Comparison of ENCODE assay signal across 14 cellular contexts in the genomic region with DNA sequence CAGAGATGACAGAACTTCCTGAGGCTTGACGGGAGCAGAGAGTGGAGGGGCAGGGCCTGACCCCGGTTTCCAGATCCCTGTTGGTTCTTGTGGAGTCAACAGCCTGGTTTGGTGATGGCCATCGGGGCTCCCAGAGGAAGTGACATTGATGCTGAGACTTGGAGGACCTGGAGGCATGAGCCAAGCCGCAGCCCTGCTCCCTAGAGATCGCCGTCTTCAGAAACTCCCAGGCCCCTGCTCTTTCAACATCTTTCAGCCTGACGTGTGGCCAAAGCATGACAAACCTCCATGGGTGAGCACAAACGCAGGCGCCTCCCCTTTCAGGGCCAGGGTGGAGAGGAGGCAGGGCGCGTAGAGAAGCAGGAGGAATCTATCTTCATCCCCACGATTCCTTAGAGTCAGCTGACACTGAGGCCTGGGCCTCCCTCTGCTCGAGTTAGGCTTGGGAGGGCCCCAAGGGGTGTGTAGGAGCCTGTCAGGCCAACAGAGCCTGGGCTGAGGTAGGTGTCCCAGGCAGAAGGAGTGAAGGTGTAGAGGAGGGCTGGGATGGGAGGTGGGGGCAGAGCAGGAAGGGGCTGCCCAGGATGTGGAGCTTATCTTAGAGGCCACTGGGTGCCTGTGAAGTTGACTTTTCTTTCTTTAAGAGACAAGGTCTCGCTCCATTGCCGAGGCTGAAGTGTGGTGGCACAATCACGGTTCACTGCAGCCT. TPM values are rescaled to one million over a fixed set of nuclear protein-coding genes. Genes with fewer than 3 reads are reported as not detected.
DNase-seq lines count a peak whose midpoint lies in the region; ATAC-seq and TF ChIP-seq lines count a peak whose summit lies in the region.
"Had no signal": no experiment of that assay in that cellular context is flagged by ENCODE, and none has a peak within 500 bp of the region (broad histone marks: within the 10 kb centered on the region; RNA-seq: fewer than 3 reads in every experiment).

No MANE protein-coding gene starts in this region.

- intact Hi-C loops in upper lobe of right lung (cut with DNase I): no loop called here

- no peaks in the 10 kb centered on the region for H3K9me3 ChIP-seq in upper lobe of right lung
- H3K9me3 ChIP-seq: pancreas had no signal

- H3K4me1 ChIP-seq in upper lobe of right lung: peaks cover 14% of the 10 kb centered on the region

- H3K27ac ChIP-seq in upper lobe of right lung: peak overlapping the region; percentile 30
- H3K27ac ChIP-seq: hepatocyte, pancreas had no signal

- ATAC-seq in upper lobe of right lung (no peak), GM21423 (IDR thresholded peaks at IDR 0.05; ENCODE audit: unreplicated experiment) (no peak)
- ATAC-seq: activated naive CD4-positive, alpha-beta T cell treated with anti-CD3 and anti-CD28 coated beads, Interleukin-2, amount 50 U/mL, for 72 hours; stimulated activated naive CD8-positive, alpha-beta T cell treated with anti-CD3 and anti-CD28 coated beads, Interleukin-15, Interleukin-2, amounts not matched to agents 100 U/mL and 50 U/mL, for 24 hours had no signal

- TF ChIP-seq POLR2A in NB4 (IDR thresholded peaks at IDR 0.05; ENCODE audit: extremely low read depth, insufficient read length): no peak

- H3K4me3 ChIP-seq in NB4 (ENCODE audit: low read depth, low read length) (peak overlapping the region; percentile 3), upper lobe of right lung (no peak overlapping the region)
- H3K4me3 ChIP-seq: hepatocyte, pancreas had no signal

- no peak for TF ChIP-seq CTCF in NB4 (IDR thresholded peaks at IDR 0.05; ENCODE audit: low read depth, low read length)
- no peak for TF ChIP-seq CTCF in upper lobe of right lung (IDR thresholded peaks at IDR 0.05)

- no peaks in the 10 kb centered on the region for H3K27me3 ChIP-seq in upper lobe of right lung
- H3K27me3 ChIP-seq: hepatocyte, pancreas had no signal

- H3K36me3 ChIP-seq in upper lobe of right lung: no peaks in the 10 kb centered on the region
- H3K36me3 ChIP-seq: pancreas had no signal

- DNase-seq in NB4 (ENCODE audit: low read depth) (peak; percentile 98), fibroblast of gingiva (ENCODE audit: low read depth) (peak; percentile 98), mesenteric fat pad (ENCODE audit: low spot score) (peak; percentile 90), upper lobe of right lung (peak; percentile 57), activated gamma-delta T cell (lab: John Stamatoyannopoulos, UW) (no peak)
- DNase-seq in activated CD4-positive, CD25-positive, alpha-beta regulatory T cell (lab: John Stamatoyannopoulos, UW): no peak
- DNase-seq: NCI-H1436 treated with DMSO at 0.1 percent for 48 hours; NCI-H82; stimulated activated CD4-positive, alpha-beta T cell treated with anti-CD3 and anti-CD28 coated beads, Interleukin-4, amount 100 ng/mL, for 4 hours; stimulated activated naive CD8-positive, alpha-beta T cell treated with anti-CD3 and anti-CD28 coated beads, Interleukin-15, Interleukin-2, amounts not matched to agents 100 U/mL and 50 U/mL, for 24 hours had no signal

RNA-seq across cellular contexts. Expression of a gene that starts 56.1 kb away (rescaled TPM):
- total RNA-seq in mesenteric fat pad (11.4 TPM), upper lobe of right lung (13.8 TPM)

Comparison
In these comparisons a context has a peak if more than half of its experiments do, and no peak if none do; other contexts are left out.
1. DNase-seq: peak in NB4 (single experiment), fibroblast of gingiva (single experiment), mesenteric fat pad (single experiment) and upper lobe of right lung (single experiment); none in activated gamma-delta T cell (single experiment) and activated CD4-positive, CD25-positive, alpha-beta regulatory T cell (0 of 4).